ENCODE assay signal across 10 cellular contexts in the genomic region with DNA sequence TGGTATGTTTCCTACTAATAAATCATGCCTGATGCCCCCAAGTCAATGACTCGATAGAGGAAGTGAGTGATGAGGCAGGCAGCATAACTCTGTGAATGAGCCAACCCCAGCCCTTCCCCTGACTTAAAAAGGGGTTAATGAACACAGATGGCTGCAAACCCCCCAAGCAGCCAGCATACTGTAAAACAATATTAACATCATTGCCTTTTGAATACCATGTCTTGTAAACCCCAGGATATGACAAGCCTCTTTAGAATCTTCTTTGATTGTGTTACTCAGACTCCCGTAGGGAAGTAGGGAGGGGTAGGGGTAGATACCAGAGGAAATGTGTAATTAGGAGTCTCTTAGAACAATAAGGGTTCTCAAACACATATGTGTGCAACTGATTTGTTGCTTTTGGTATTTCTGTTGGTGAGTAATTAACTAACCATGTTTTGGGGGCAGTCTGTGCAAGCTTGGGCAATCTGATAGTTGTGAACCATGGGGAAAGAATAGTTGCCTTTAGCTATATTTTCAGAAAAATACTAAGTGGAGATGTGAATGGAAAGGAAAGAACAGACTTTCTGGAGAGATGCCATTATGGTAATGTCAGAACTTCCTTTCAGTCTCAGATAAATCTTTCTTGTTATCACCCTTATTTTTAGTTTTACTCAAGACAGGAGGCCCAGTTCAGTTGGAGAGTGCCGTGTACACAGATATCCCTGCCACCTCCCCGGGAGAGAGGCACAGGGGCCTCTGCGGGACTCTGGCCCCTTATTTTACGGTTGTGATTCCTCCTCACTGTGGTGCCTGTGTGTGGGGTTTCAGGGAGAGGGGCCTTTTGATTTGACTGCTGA.
A peak's percentile ranks its signal among the peaks of the same experiment; 100 is the strongest.
DNase-seq lines count a peak whose midpoint lies in the region; ATAC-seq, FAIRE-seq and TF ChIP-seq lines count a peak whose summit lies in the region.
"Had no signal": no experiment of that assay in that cellular context is flagged by ENCODE, and none has a peak within 500 bp of the region (broad histone marks: within the 10 kb centered on the region; RNA-seq: fewer than 3 reads in every experiment).

No MANE protein-coding gene starts in this region.

- H3K27me3 Mint-ChIP-seq in chondrocyte (ENCODE audit: low read depth): no peaks in the 10 kb centered on the region
- H3K27me3 Mint-ChIP-seq: natural killer cell treated with Interleukin-12 subunit alpha and Interleukin-12 subunit beta and Interleukin-15 and Interleukin-18, amount 100 ng/mL, for 72 hours had no signal

- H3K4me3 Mint-ChIP-seq in chondrocyte (ENCODE audit: unreplicated experiment): peak overlapping the region; percentile 41
- H3K4me3 Mint-ChIP-seq: natural killer cell treated with Interleukin-12 subunit alpha and Interleukin-12 subunit beta and Interleukin-15 and Interleukin-18, amount 100 ng/mL, for 72 hours had no signal

- 36% methylated on average over 6 of the region's 6 CpGs for WGBS in prostate gland

- H3K27ac ChIP-seq in keratinocyte (ENCODE audit: control insufficient read depth, insufficient read depth, low read length) (peak overlapping the region; percentile 96), prostate gland (no peak overlapping the region)

- H3K4me1 Mint-ChIP-seq in chondrocyte (ENCODE audit: low read depth): peaks cover 62% of the 10 kb centered on the region

- TF ChIP-seq POLR2A in prostate gland (IDR thresholded peaks at IDR 0.05): no peak

- peaks cover 3% of the 10 kb centered on the region for H3K9me3 Mint-ChIP-seq in chondrocyte (ENCODE audit: low read depth)

- H3K4me3 ChIP-seq in keratinocyte (ENCODE audit: control insufficient read depth in 2 of 3, extremely low read depth in 1 of 3, insufficient read depth in 2 of 3, low read depth in 1 of 3, low read length in 3 of 3): no peak overlapping the region
- no peak overlapping the region for H3K4me3 ChIP-seq in prostate gland

- ATAC-seq in GM21737 (IDR thresholded peaks at IDR 0.05; ENCODE audit: unreplicated experiment) (no peak), GM21526 (IDR thresholded peaks at IDR 0.05; ENCODE audit: low FRiP score, unreplicated experiment) (no peak)
- ATAC-seq: natural killer cell treated with Interleukin-12 subunit alpha and Interleukin-12 subunit beta and Interleukin-15 and Interleukin-18, amount 100 ng/mL, for 72 hours had no signal

- peak; percentile 84 for FAIRE-seq in keratinocyte (lab: Jason Lieb, UNC)

- no peaks in the 10 kb centered on the region for H3K9me1 ChIP-seq in keratinocyte (ENCODE audit: control insufficient read depth, extremely low read depth, insufficient read depth, low read length)

- no peaks in the 10 kb centered on the region for H4K20me1 ChIP-seq in keratinocyte (ENCODE audit: control insufficient read depth, extremely low read depth, insufficient read depth, low read length)

- dilution Hi-C loops in keratinocyte (cut with MboI; ENCODE audit: extremely low pct_ligation_motif_present, low sequenced_read_pairs): no loop called here

- H3K27ac Mint-ChIP-seq in chondrocyte (ENCODE audit: unreplicated experiment): peak overlapping the region; percentile 95
- H3K27ac Mint-ChIP-seq: natural killer cell treated with Interleukin-12 subunit alpha and Interleukin-12 subunit beta and Interleukin-15 and Interleukin-18, amount 100 ng/mL, for 72 hours had no signal

- H3K4me1 ChIP-seq in keratinocyte (ENCODE audit: control insufficient read depth, extremely low read depth, insufficient read depth, low read length) (peaks cover 43% of the 10 kb centered on the region), prostate gland (replicated peaks) (no peaks in the 10 kb centered on the region)

- H3K4me2 ChIP-seq in keratinocyte (ENCODE audit: control insufficient read depth, extremely low read depth, insufficient read depth, low read depth, low read length): peak overlapping the region; percentile 55

- H3K9ac ChIP-seq in keratinocyte (ENCODE audit: control insufficient read depth, extremely low read depth, insufficient read depth, low read length): peak overlapping the region; percentile 83

- H3K9me3 ChIP-seq in keratinocyte (ENCODE audit: control insufficient read depth, low read depth, low read length): peaks cover 5% of the 10 kb centered on the region
- H3K9me3 ChIP-seq in prostate gland: no peaks in the 10 kb centered on the region

- H3K36me3 ChIP-seq in keratinocyte (ENCODE audit: control insufficient read depth in 2 of 2, extremely low read depth in 1 of 2, insufficient read depth in 2 of 2, low read length in 2 of 2) (peaks cover 0 to under 1% of the 10 kb centered on the region in 2 experiments), prostate gland (no peaks in the 10 kb centered on the region)

- TF ChIP-seq CTCF in chondrocyte (IDR thresholded peaks at IDR 0.05) (no peak), keratinocyte (optimal IDR thresholded peaks at IDR 0.05 in 1 of 3, IDR thresholded peaks at IDR 0.05 in 1 of 3, conservative IDR thresholded peaks at IDR 0.05 in 1 of 3; ENCODE audit: extremely low read depth in 1 of 3, insufficient read depth in 2 of 3, low read length in 3 of 3) (no peak), prostate gland (IDR thresholded peaks at IDR 0.05) (no peak)

- H3K27me3 ChIP-seq in keratinocyte (ENCODE audit: control insufficient read depth, extremely low read depth, insufficient read depth, low read length) (no peaks in the 10 kb centered on the region), prostate gland (replicated peaks; ENCODE audit: insufficient read depth) (no peaks in the 10 kb centered on the region)

- no peak overlapping the region for H2AFZ ChIP-seq in keratinocyte (ENCODE audit: control insufficient read depth, low read length)

- intact Hi-C loops in prostate gland (cut with DNase I): no loop called here

- DNase-seq in AG08395 (ENCODE audit: low spot score) (peak; percentile 91), MV-4-11 (lab: John Stamatoyannopoulos, UW) (peak; percentile 74), chondrocyte (ENCODE audit: low spot score) (no peak), keratinocyte (ENCODE audit: low read depth, low spot score) (peak; percentile 88), prostate gland (ENCODE audit: low spot score) (no peak), putamen (ENCODE audit: low spot score) (no peak)
- DNase-seq: Karpas-422 had no signal

- H3K79me2 ChIP-seq in keratinocyte (ENCODE audit: control insufficient read depth, insufficient read depth, low read length): peaks cover 5% of the 10 kb centered on the region

- peaks cover under 1% of the 10 kb centered on the region for H3K36me3 Mint-ChIP-seq in chondrocyte (ENCODE audit: low read depth)
- H3K36me3 Mint-ChIP-seq: natural killer cell treated with Interleukin-12 subunit alpha and Interleukin-12 subunit beta and Interleukin-15 and Interleukin-18, amount 100 ng/mL, for 72 hours had no signal

Comparison
In these comparisons a context has a peak if more than half of its experiments do, and no peak if none do; other contexts are left out.
1. DNase-seq: peak in AG08395 (single experiment), MV-4-11 (single experiment) and keratinocyte (single experiment); none in chondrocyte (single experiment), prostate gland (single experiment) and putamen (single experiment).